ENCODE assay signal across 8 cellular contexts in genomic region chr16:50806099-50807062, GRCh38.
A peak's percentile ranks its signal among the peaks of the same experiment; 100 is the strongest.
DNase-seq lines count a peak whose midpoint lies in the region; ATAC-seq and TF ChIP-seq lines count a peak whose summit lies in the region.

No MANE protein-coding gene starts in this region.

- H3K4me3 Mint-ChIP-seq in activated CD4-positive, alpha-beta T cell treated with anti-CD3 and anti-CD28 coated beads, Interleukin-2, amount 10 ng/mL, durations not matched to agents 7 days and 5 days, result peak overlapping the region; percentile 59

- H3K4me3 ChIP-seq in BLaER1 treated with 17β-estradiol and CSF1 and Interleukin-3, amounts not matched to agents 10 nM and 100 nM, result peak overlapping the region in 6 of 10 experiments; percentile 22 to 52 (median 35); a peak in 9 of 20 replicates
- peak overlapping the region in 1 of 2 donors; percentile 26 for H3K4me3 ChIP-seq in left lung

- H3K27ac ChIP-seq in BLaER1 treated with 17β-estradiol and CSF1 and Interleukin-3, amounts not matched to agents 10 nM and 100 nM, result no peak overlapping the region; a peak in 1 of 22 replicates
- peak overlapping the region; percentile 28 to 67 for H3K27ac ChIP-seq in left lung

- peak; percentile 82 for ATAC-seq in GM19328 (IDR thresholded peaks at IDR 0.05; ENCODE audit: unreplicated experiment)
- ATAC-seq in HG03460 (IDR thresholded peaks at IDR 0.05; ENCODE audit: unreplicated experiment), result peak; percentile 84
- ATAC-seq in left lung, result peak; percentile 98

- peaks cover 10 to 46% (median 30%) of the 10 kb centered on the region in 10 experiments; a peak in 19 of 20 replicates for H3K4me1 ChIP-seq in BLaER1 treated with 17β-estradiol and CSF1 and Interleukin-3, amounts not matched to agents 10 nM and 100 nM
- H3K4me1 ChIP-seq in left lung, result peaks cover 0 to 9% of the 10 kb centered on the region in 2 donors

- H3K9me3 Mint-ChIP-seq in activated CD4-positive, alpha-beta T cell treated with anti-CD3 and anti-CD28 coated beads, Interleukin-2, amount 10 ng/mL, durations not matched to agents 7 days and 5 days, result no peaks in the 10 kb centered on the region

- H3K27ac Mint-ChIP-seq in activated CD4-positive, alpha-beta T cell treated with anti-CD3 and anti-CD28 coated beads, Interleukin-2, amount 10 ng/mL, durations not matched to agents 7 days and 5 days, result peak overlapping the region; percentile 71

- H3K27me3 Mint-ChIP-seq in activated CD4-positive, alpha-beta T cell treated with anti-CD3 and anti-CD28 coated beads, Interleukin-2, amount 10 ng/mL, durations not matched to agents 7 days and 5 days, result no peaks in the 10 kb centered on the region

- peak overlapping the region in 8 of 11 experiments; percentile 7 to 52 (median 42); a peak in 11 of 22 replicates for H3K9ac ChIP-seq in BLaER1 treated with 17β-estradiol and CSF1 and Interleukin-3, amounts not matched to agents 10 nM and 100 nM

- H3K9me3 ChIP-seq in BLaER1 treated with 17β-estradiol and CSF1 and Interleukin-3, amounts not matched to agents 10 nM and 100 nM (replicated peaks in 1 of 11), result no peaks in the 10 kb centered on the region
- no peaks in the 10 kb centered on the region for H3K9me3 ChIP-seq in left lung

- DNase-seq in NCI-H524 (lab: John Stamatoyannopoulos, UW) (peak; percentile 93 to 96), dermis microvascular lymphatic vessel endothelial cell (ENCODE audit: low read depth in 2 of 2) (peak; percentile 86 to 87), left lung (peak; percentile 77 to 85)
- peak; percentile 90 for DNase-seq in activated CD4-positive, alpha-beta T cell treated with anti-CD3 and anti-CD28 coated beads, Interleukin-2, amount 10 ng/mL, durations not matched to agents 7 days and 5 days
- peak; percentile 78 for DNase-seq in stimulated activated CD4-positive, alpha-beta T cell treated with anti-CD3 and anti-CD28 coated beads, Interleukin-4, amount 100 ng/mL, for 1 hour

- H3K4me2 ChIP-seq in BLaER1 treated with 17β-estradiol and CSF1 and Interleukin-3, amounts not matched to agents 10 nM and 100 nM, result peak overlapping the region; percentile 57 to 91 (median 73)

- H4K20me1 ChIP-seq in BLaER1 treated with 17β-estradiol and CSF1 and Interleukin-3, amounts not matched to agents 10 nM and 100 nM, result peaks cover 0 to 24% (median 5%) of the 10 kb centered on the region in 11 experiments; a peak in 9 of 22 replicates

- H3K27me3 ChIP-seq in BLaER1 treated with 17β-estradiol and CSF1 and Interleukin-3, amounts not matched to agents 10 nM and 100 nM, result peaks cover 0 to 14% (median 6%) of the 10 kb centered on the region in 11 experiments; a peak in 8 of 22 replicates
- no peaks in the 10 kb centered on the region for H3K27me3 ChIP-seq in left lung

- H3K36me3 Mint-ChIP-seq in activated CD4-positive, alpha-beta T cell treated with anti-CD3 and anti-CD28 coated beads, Interleukin-2, amount 10 ng/mL, durations not matched to agents 7 days and 5 days (ENCODE audit: low read depth), result no peaks in the 10 kb centered on the region

- CTCF ChIA-PET in activated CD4-positive, alpha-beta T cell treated with anti-CD3 and anti-CD28 coated beads, Interleukin-2, amount 10 ng/mL, durations not matched to agents 7 days and 5 days (lab: Charles Lee), result interaction anchor here (0.5 to 3.2 kb wide), 69 partner anchors 9 to 1001 kb away, joined by 3 to 50 read pairs (median 4); partner anchors contain the start of genes BRD7, CNEP1R1, CYLD and SNX20

- TF ChIP-seq CTCF in left lung (IDR thresholded peaks at IDR 0.05), result peak; percentile 93 to 97

- peaks cover 17% of the 10 kb centered on the region for H3K4me1 Mint-ChIP-seq in activated CD4-positive, alpha-beta T cell treated with anti-CD3 and anti-CD28 coated beads, Interleukin-2, amount 10 ng/mL, durations not matched to agents 7 days and 5 days

- H3K36me3 ChIP-seq in BLaER1 treated with 17β-estradiol and CSF1 and Interleukin-3, amounts not matched to agents 10 nM and 100 nM, result peaks cover 0 to 5% (median 0%) of the 10 kb centered on the region in 11 experiments; a peak in 1 of 22 replicates
- no peaks in the 10 kb centered on the region for H3K36me3 ChIP-seq in left lung

- intact Hi-C loops in left lung (cut with DNase I), result loop anchor here in 1 of 2 donors (10.0 kb wide), 2 partner anchors 132 to 432 kb away; no protein-coding TSS in a partner anchor

- POLR2A ChIA-PET in activated CD4-positive, alpha-beta T cell treated with anti-CD3 and anti-CD28 coated beads, Interleukin-2, amount 10 ng/mL, durations not matched to agents 7 days and 5 days (lab: Charles Lee), result interaction anchor here (0.6 to 1.2 kb wide), 3 partner anchors 134 to 140 kb away, joined by 3 to 4 read pairs (median 3); no protein-coding TSS in a partner anchor

Comparison
In these comparisons a context has a peak if more than half of its experiments do, and no peak if none do; other contexts are left out.
1. H3K27ac ChIP-seq: peak in left lung (2 of 2); none in BLaER1 treated with 17β-estradiol and CSF1 and Interleukin-3, amounts not matched to agents 10 nM and 100 nM (0 of 11).
2. Peak in every context shown above with its lines, with median percentiles within 50 percentile points of each other: ATAC-seq and DNase-seq.